Comparison of ENCODE assay signal across 31 cellular contexts in genomic region chr16:4805231-4805630, GRCh38. TPM values are rescaled to one million over a fixed set of nuclear protein-coding genes. Genes with fewer than 3 reads are reported as not detected.
DNase-seq lines count a peak whose midpoint lies in the region; TF ChIP-seq lines count a peak whose summit lies in the region.
"Had no signal": no experiment of that assay in that cellular context is flagged by ENCODE, and none has a peak within 500 bp of the region (broad histone marks: within the 10 kb centered on the region; RNA-seq: fewer than 3 reads in every experiment).

No MANE protein-coding gene starts in this region.

- H3K36me3 Mint-ChIP-seq in endothelial cell (ENCODE audit: low read depth, unreplicated experiment), result peaks cover 14% of the 10 kb centered on the region

- peak overlapping the region; percentile 57 for H3K4me3 Mint-ChIP-seq in endothelial cell (ENCODE audit: unreplicated experiment)
- H3K4me3 Mint-ChIP-seq: activated naive CD8-positive, alpha-beta T cell treated with anti-CD3 and anti-CD28 coated beads, Interleukin-2, amount 50 U/mL, for 24 hours; activated T-cell treated with anti-CD3 and anti-CD28 coated beads, Interleukin-2, amount 50 U/mL, for 24 hours; naive thymus-derived CD4-positive, alpha-beta T cell had no signal

- H3K4me3 ChIP-seq in WERI-Rb-1 (ENCODE audit: low read depth, low read length) (no peak overlapping the region), right atrium auricular region (no peak overlapping the region), stomach smooth muscle (ENCODE audit: low read length in 2 of 2) (no peak overlapping the region)
- H3K4me3 ChIP-seq: GM23248, left lung, upper lobe of right lung had no signal

- H3K27me3 ChIP-seq in WERI-Rb-1 (ENCODE audit: insufficient read depth, low read depth, severe bottlenecking) (no peaks in the 10 kb centered on the region), right atrium auricular region (no peaks in the 10 kb centered on the region), stomach smooth muscle (ENCODE audit: control insufficient read depth in 1 of 2, insufficient read depth in 2 of 2, low read length in 2 of 2) (no peaks in the 10 kb centered on the region)
- H3K27me3 ChIP-seq: foreskin keratinocyte, left lung, upper lobe of right lung had no signal

- DNase-seq in WERI-Rb-1, result peak; percentile 41
- no peak for DNase-seq in endothelial cell (ENCODE audit: low spot score)
- DNase-seq in right atrium auricular region (ENCODE audit: low spot score), result no peak
- no peak for DNase-seq in NK-92 (lab: John Stamatoyannopoulos, UW; ENCODE audit: unreplicated experiment)
- DNase-seq in stimulated activated naive CD4-positive, alpha-beta T cell (lab: John Stamatoyannopoulos, UW), result no peak
- DNase-seq in NCI-H2196 (lab: John Stamatoyannopoulos, UW; ENCODE audit: unreplicated experiment), result no peak
- DNase-seq: activated CD4-positive, alpha-beta T cell treated with anti-CD3 and anti-CD28 coated beads for 4 hours; activated gamma-delta T cell treated with Interleukin-2 at 50 U/mL for 16 hours; activated naive CD8-positive, alpha-beta T cell treated with anti-CD3 and anti-CD28 coated beads, Interleukin-2, amount 50 U/mL, for 24 hours; activated T-cell treated with anti-CD3 and anti-CD28 coated beads, Interleukin-2, amount 50 U/mL, for 24 hours; Calu3; effector CD4-positive, alpha-beta T cell; foreskin keratinocyte; GM23248; left lung; naive thymus-derived CD4-positive, alpha-beta T cell; NCI-H1048; NCI-H1694; SHP77; stimulated activated CD4-positive, alpha-beta T cell treated with anti-CD3 and anti-CD28 coated beads, Interleukin-2, amount 100 ng/mL, for 48 hours; upper lobe of right lung had no signal

- H3K4me1 ChIP-seq in right atrium auricular region (peaks cover 0 to 45% of the 10 kb centered on the region in 2 donors), stomach smooth muscle (ENCODE audit: control insufficient read depth, insufficient read depth, low read length) (peaks cover 30% of the 10 kb centered on the region)

- H3K9me3 Mint-ChIP-seq in endothelial cell (ENCODE audit: unreplicated experiment), result no peaks in the 10 kb centered on the region
- H3K9me3 Mint-ChIP-seq: activated naive CD8-positive, alpha-beta T cell treated with anti-CD3 and anti-CD28 coated beads, Interleukin-2, amount 50 U/mL, for 24 hours; activated T-cell treated with anti-CD3 and anti-CD28 coated beads, Interleukin-2, amount 50 U/mL, for 24 hours; naive thymus-derived CD4-positive, alpha-beta T cell had no signal

- H3K36me3 ChIP-seq in WERI-Rb-1 (peaks cover 66% of the 10 kb centered on the region), right atrium auricular region (peaks cover 52% of the 10 kb centered on the region), stomach smooth muscle (ENCODE audit: control insufficient read depth in 2 of 2, insufficient read depth in 2 of 2, low read length in 2 of 2) (peaks cover 11 to 20% of the 10 kb centered on the region in 2 donors)

- H3K9me3 ChIP-seq in WERI-Rb-1 (ENCODE audit: severe bottlenecking) (no peaks in the 10 kb centered on the region), right atrium auricular region (no peaks in the 10 kb centered on the region), stomach smooth muscle (ENCODE audit: control insufficient read depth in 2 of 2, low read length in 2 of 2) (no peaks in the 10 kb centered on the region)
- H3K9me3 ChIP-seq: left lung, upper lobe of right lung had no signal

- peaks cover 2% of the 10 kb centered on the region for H3K27me3 Mint-ChIP-seq in endothelial cell (ENCODE audit: unreplicated experiment)
- H3K27me3 Mint-ChIP-seq: activated naive CD8-positive, alpha-beta T cell treated with anti-CD3 and anti-CD28 coated beads, Interleukin-2, amount 50 U/mL, for 24 hours; activated T-cell treated with anti-CD3 and anti-CD28 coated beads, Interleukin-2, amount 50 U/mL, for 24 hours; naive thymus-derived CD4-positive, alpha-beta T cell had no signal

- no peak overlapping the region for H3K27ac Mint-ChIP-seq in endothelial cell (ENCODE audit: unreplicated experiment)
- H3K27ac Mint-ChIP-seq: activated naive CD8-positive, alpha-beta T cell treated with anti-CD3 and anti-CD28 coated beads, Interleukin-2, amount 50 U/mL, for 24 hours had no signal

- no peak overlapping the region for H3K9ac ChIP-seq in stomach smooth muscle (ENCODE audit: low read length in 2 of 2)
- H3K9ac ChIP-seq: GM23248 had no signal

- H3K4me1 Mint-ChIP-seq in endothelial cell (ENCODE audit: unreplicated experiment), result peaks cover 10% of the 10 kb centered on the region

- peak; percentile 22; the same call in 1 of the 2 replicates for TF ChIP-seq CTCF in WERI-Rb-1 (IDR thresholded peaks at IDR 0.05; ENCODE audit: low read depth, low read length)
- no peak for TF ChIP-seq CTCF in endothelial cell (IDR thresholded peaks at IDR 0.05; ENCODE audit: unreplicated experiment)
- TF ChIP-seq CTCF in right atrium auricular region (IDR thresholded peaks at IDR 0.05), result peak in 1 of 2 donors; percentile 54

- peak overlapping the region; percentile 95 for H3K27ac ChIP-seq in WERI-Rb-1
- H3K27ac ChIP-seq in right atrium auricular region, result peak overlapping the region; percentile 36 to 52
- peak overlapping the region; percentile 78 for H3K27ac ChIP-seq in stomach smooth muscle (ENCODE audit: low read length)
- H3K27ac ChIP-seq: C4-2B, foreskin keratinocyte, GM23248, HL-60, left lung, upper lobe of right lung had no signal

RNA-seq across cellular contexts. Expression of gene ROGDI, which starts 2.8 kb away (rescaled TPM):
- total RNA-seq in endothelial cell (ENCODE audit: unreplicated experiment) (46.2 TPM), right atrium auricular region (10 to 100 TPM; 50.0 to 65.6 TPM)

RNA-seq across cellular contexts. Expression of gene SMIM22, which starts 10.1 kb away (rescaled TPM):
- not detected for total RNA-seq in endothelial cell (ENCODE audit: unreplicated experiment)
- total RNA-seq in right atrium auricular region, result not detected
- total RNA-seq: cerebellum; GM23248; LHCN-M2; mesenteric fat pad; naive thymus-derived CD4-positive, alpha-beta T cell; NCI-H460; omental fat pad; renal cortical epithelial cell had no signal

RNA-seq across cellular contexts. Expression of gene SEPTIN12, which starts 17.1 kb away (rescaled TPM):
- total RNA-seq in endothelial cell (ENCODE audit: unreplicated experiment) (11.5 TPM), right atrium auricular region (not detected)
- total RNA-seq: Calu3; cerebellum; epithelial cell of proximal tubule; foreskin keratinocyte; GM23248; left lung; LHCN-M2; mesenteric fat pad; naive thymus-derived CD4-positive, alpha-beta T cell; NCI-H460; omental fat pad; renal cortical epithelial cell; upper lobe of right lung had no signal

RNA-seq across cellular contexts. Expression of gene ZNF500, which starts 38.3 kb away (rescaled TPM):
- total RNA-seq in endothelial cell (ENCODE audit: unreplicated experiment) (32.8 TPM), right atrium auricular region (1 to 10 TPM; 4.3 to 7.5 TPM)

RNA-seq across cellular contexts. Expression of gene GLYR1, which starts 41.9 kb away (rescaled TPM):
- total RNA-seq in endothelial cell (ENCODE audit: unreplicated experiment) (111 TPM), right atrium auricular region (10 to 100 TPM; 37.4 to 39.4 TPM)

Comparison
In these comparisons a context has a peak if more than half of its experiments do, and no peak if none do; other contexts are left out.
1. H3K27ac ChIP-seq: peak in every context shown above with its lines; median percentile 95 in WERI-Rb-1; 78 in stomach smooth muscle; 44 in right atrium auricular region.
2. RNA of gene SEPTIN12, which starts 17.1 kb away (total RNA-seq): 11.5 TPM in endothelial cell (single experiment); not detected in right atrium auricular region; every median in the first group is over 10 times any median in the second.